In genomic region chr15:33067456-33067855, GRCh38 we compare ENCODE assay signal across 8 cellular contexts.
DNase-seq lines count a peak whose midpoint lies in the region; ATAC-seq, FAIRE-seq and TF ChIP-seq lines count a peak whose summit lies in the region.

No MANE protein-coding gene starts in this region.

- TSS peak; percentile 80 for BruUV-seq in HepG2 (replicated peaks; lab: Mats Ljungman, UMichigan)

- TF ChIP-seq POLR2A in HepG2 (IDR thresholded peaks at IDR 0.05; ENCODE audit: insufficient read depth in 1 of 2, low read depth in 2 of 2, low read length in 2 of 2) (no peak), right lobe of liver (IDR thresholded peaks at IDR 0.05) (no peak)

- H3K27me3 ChIP-seq in HepG2 (ENCODE audit: control insufficient read depth in 1 of 2, insufficient read depth in 2 of 2, low read length in 2 of 2) = no peaks in the 10 kb centered on the region; a peak in 1 of 5 replicates
- H3K27me3 ChIP-seq in right lobe of liver = no peaks in the 10 kb centered on the region
- no peaks in the 10 kb centered on the region for H3K27me3 ChIP-seq in mesendoderm (ENCODE audit: insufficient read depth, low read length, poor library complexity)

- no peak for TF ChIP-seq RAD21 in HepG2 (CRISPR knock-in tag; IDR thresholded peaks at IDR 0.05)

- H3K18ac ChIP-seq in mesendoderm (ENCODE audit: low read length) = peak overlapping the region; percentile 81

- no peaks in the 10 kb centered on the region for H3K9me3 ChIP-seq in HepG2 (ENCODE audit: low read length)
- H3K9me3 ChIP-seq in right lobe of liver = no peaks in the 10 kb centered on the region

- H3K27ac ChIP-seq in HepG2 (ENCODE audit: extremely low read length, insufficient read depth, low read length) (no peak overlapping the region), right lobe of liver (no peak overlapping the region), mesendoderm (ENCODE audit: low read depth, low read length) (peak overlapping the region; percentile 63), substantia nigra (ENCODE audit: low read depth, low read length, poor library complexity, severe bottlenecking) (no peak overlapping the region)

- CTCF ChIA-PET in HepG2 (lab: Yijun Ruan, JAX; ENCODE audit: low intra/inter-chr PET ratio, low total read pairs) = no interaction called here

- TF ChIP-seq EP300 in HepG2 (IDR thresholded peaks at IDR 0.05; ENCODE audit: low read depth in 2 of 2, low read length in 2 of 2) (no peak), HepG2 (CRISPR knock-in tag; IDR thresholded peaks at IDR 0.05; ENCODE audit: borderline replicate concordance) (no peak)

- H3K4me2 ChIP-seq in HepG2 (ENCODE audit: low read depth, low read length) (peak overlapping the region; percentile 84), mesendoderm (ENCODE audit: low read length) (no peak overlapping the region)

- DNase-seq in HepG2 (ENCODE audit: low spot score) (no peak), right lobe of liver (no peak), astrocyte of the cerebellum (ENCODE audit: low read depth) (peak; percentile 74), mesendoderm (peak; percentile 81), COLO829 (ENCODE audit: low spot score) (no peak), ureter (ENCODE audit: low spot score) (no peak), substantia nigra (lab: John Stamatoyannopoulos, UW) (no peak)

- H2AK5ac ChIP-seq in mesendoderm (ENCODE audit: low read length) = no peak overlapping the region

- in situ Hi-C loops in HepG2 (cut with HindIII; ENCODE audit: extremely low pct_ligation_motif_present, low pct_unique_long_range_greater_than_20kb) (no loop called here), astrocyte of the cerebellum (cut with HindIII; ENCODE audit: low sequenced_read_pairs) (no loop called here)

- no peak for FAIRE-seq in HepG2 (lab: Jason Lieb, UNC)

- no peak overlapping the region for H3K56ac ChIP-seq in mesendoderm (ENCODE audit: low read length)

- intact Hi-C loops in HepG2 (cut with micrococcal nuclease; ENCODE audit: unreplicated experiment) (loop anchor here (5.0 kb wide), 1 partner anchor 45 kb away; no protein-coding TSS in a partner anchor), right lobe of liver (cut with DNase I) (loop anchor here in 1 of 2 donors (5.0 kb wide), 1 partner anchor 250 kb away; no protein-coding TSS in a partner anchor)

- 36% methylated on average over 9 of the region's 9 CpGs for WGBS in HepG2 (ENCODE audit: low lambda C conversion rate)
- 22% methylated on average over 7 of the region's 9 CpGs for WGBS in right lobe of liver (ENCODE audit: insufficient coverage, low coverage, low lambda C conversion rate, missing lambda C conversion rate)
- WGBS in mesendoderm (ENCODE audit: extremely low coverage, insufficient coverage, low lambda C conversion rate) = no CpG with 5 or more reads among the region's 9 CpGs

- no peaks in the 10 kb centered on the region for H3K79me1 ChIP-seq in mesendoderm (ENCODE audit: low read length)

- TF ChIP-seq CTCF in HepG2 (CRISPR knock-in tag; IDR thresholded peaks at IDR 0.05) (no peak), right lobe of liver (IDR thresholded peaks at IDR 0.05) (no peak), astrocyte of the cerebellum (IDR thresholded peaks at IDR 0.05; ENCODE audit: low read depth, low read length, missing control alignments) (no peak)

- H2BK5ac ChIP-seq in mesendoderm (ENCODE audit: low read length) = no peak overlapping the region

- no peaks in the 10 kb centered on the region for H3K79me2 ChIP-seq in HepG2 (ENCODE audit: insufficient read depth, low read length)
- H3K79me2 ChIP-seq in mesendoderm (ENCODE audit: control insufficient read depth, insufficient read depth, low read length) = no peaks in the 10 kb centered on the region

- ATAC-seq in HepG2 = peak; percentile 15; the same call in 1 of the 3 replicates
- ATAC-seq in right lobe of liver = no peak
- no peak for ATAC-seq in GM18520 (IDR thresholded peaks at IDR 0.05; ENCODE audit: unreplicated experiment)

- no peak overlapping the region for H2BK15ac ChIP-seq in mesendoderm (replicated peaks; ENCODE audit: low read depth)

- H3K36me3 ChIP-seq in HepG2 (replicated peaks in 1 of 2; ENCODE audit: control insufficient read depth in 1 of 2, insufficient read depth in 2 of 2, low read length in 2 of 2) (no peaks in the 10 kb centered on the region), right lobe of liver (no peaks in the 10 kb centered on the region), mesendoderm (ENCODE audit: control insufficient read depth, insufficient read depth, low read length) (no peaks in the 10 kb centered on the region)

- POLR2A ChIA-PET in HepG2 (lab: Yijun Ruan, JAX) = no interaction called here

- H3K4me3 ChIP-seq in HepG2 (replicated peaks in 1 of 3; ENCODE audit: insufficient read depth in 1 of 3, low read depth in 2 of 3, low read length in 3 of 3) (peak overlapping the region; percentile 35 to 65 (median 56)), right lobe of liver (no peak overlapping the region), astrocyte of the cerebellum (ENCODE audit: low read depth, low read length) (no peak overlapping the region), mesendoderm (ENCODE audit: low read length) (no peak overlapping the region)

- H3K23ac ChIP-seq in mesendoderm (ENCODE audit: low read length) = no peak overlapping the region

- H2BK120ac ChIP-seq in mesendoderm (ENCODE audit: low read depth, low read length) = peak overlapping the region; percentile 11

- H3K4me1 ChIP-seq in HepG2 (ENCODE audit: insufficient read depth, low read length) (peaks cover 37% of the 10 kb centered on the region), right lobe of liver (no peaks in the 10 kb centered on the region), mesendoderm (ENCODE audit: control insufficient read depth, low read depth, low read length) (peaks cover 12% of the 10 kb centered on the region)

- peak overlapping the region; percentile 42; the same call in 1 of the 2 replicates for H3K9ac ChIP-seq in HepG2 (ENCODE audit: insufficient read depth, low read depth, low read length)
- H3K9ac ChIP-seq in mesendoderm (ENCODE audit: low read length) = no peak overlapping the region

- H2AFZ ChIP-seq in HepG2 (ENCODE audit: low read length) = peak overlapping the region; percentile 88

- H4K5ac ChIP-seq in mesendoderm (ENCODE audit: low read length) = no peak overlapping the region

- no peaks in the 10 kb centered on the region for H4K20me1 ChIP-seq in HepG2 (ENCODE audit: insufficient read depth, low read length)

- peak overlapping the region; percentile 79 for H4K8ac ChIP-seq in mesendoderm (ENCODE audit: low read depth, low read length)

- H3K4ac ChIP-seq in mesendoderm (ENCODE audit: low read depth, low read length) = peak overlapping the region; percentile 46

TF ChIP-seq in HepG2, 621 proteins besides CTCF, POLR2A, EP300 and RAD21:
- no peak for TF ChIP-seq ZNF160 (CRISPR knock-in tag; IDR thresholded peaks at IDR 0.05)
- 0 out of 2 replicates have a peak, but pooled peaks have one; percentile 9 for TF ChIP-seq GABPA (IDR thresholded peaks at IDR 0.05; ENCODE audit: low read depth, low read length)
- TF ChIP-seq GABPA (CRISPR knock-in tag; IDR thresholded peaks at IDR 0.05; ENCODE audit: low read depth) = peak; percentile 5; the same call in 1 of the 2 replicates

Comparison
In these comparisons a context has a peak if more than half of its experiments do, and no peak if none do; other contexts are left out.
1. H3K4me3 ChIP-seq: peak in HepG2 (3 of 3); none in right lobe of liver (0 of 3), astrocyte of the cerebellum (single experiment) and mesendoderm (single experiment).
2. DNase-seq: peak in astrocyte of the cerebellum (single experiment) and mesendoderm (single experiment); none in HepG2 (single experiment), right lobe of liver (0 of 3), COLO829 (single experiment), ureter (single experiment) and substantia nigra (0 of 49).